In genomic region chr2:238422285-238422684, GRCh38 we compare ENCODE assay signal across 22 cellular contexts. TPM values are rescaled to one million over a fixed set of nuclear protein-coding genes. Genes with fewer than 3 reads are reported as not detected.
A peak's percentile ranks its signal among the peaks of the same experiment; 100 is the strongest.
DNase-seq lines count a peak whose midpoint lies in the region; ATAC-seq and TF ChIP-seq lines count a peak whose summit lies in the region.
"Had no signal": no experiment of that assay in that cellular context is flagged by ENCODE, and none has a peak within 500 bp of the region (broad histone marks: within the 10 kb centered on the region; RNA-seq: fewer than 3 reads in every experiment).

No MANE protein-coding gene starts in this region.

- no peak for TF ChIP-seq POLR2A in heart left ventricle (IDR thresholded peaks at IDR 0.05)

- peaks cover 0 to 41% (median 4%) of the 10 kb centered on the region in 9 donors for H3K27me3 ChIP-seq in heart left ventricle
- H3K27me3 ChIP-seq: BE2C had no signal

- H3K27me3 Mint-ChIP-seq in activated T-helper 17 cell treated with anti-CD3 and anti-CD28 coated beads, Interleukin-2, amount 50 U/mL, for 72 hours: no peaks in the 10 kb centered on the region
- no peaks in the 10 kb centered on the region for H3K27me3 Mint-ChIP-seq in neural crest cell (ENCODE audit: low read depth)
- H3K27me3 Mint-ChIP-seq in activated T-cell treated with anti-CD3 and anti-CD28 coated beads, Interleukin-2, amount 50 U/mL, for 4 hours (ENCODE audit: low read depth): peaks cover 3% of the 10 kb centered on the region

- TF ChIP-seq CTCF in heart left ventricle (IDR thresholded peaks at IDR 0.05) (no peak), neural crest cell (conservative IDR thresholded peaks at IDR 0.05) (no peak), coronary artery (IDR thresholded peaks at IDR 0.05) (no peak)

- peaks cover 0 to 42% (median 24%) of the 10 kb centered on the region in 12 donors for H3K4me1 ChIP-seq in heart left ventricle
- H3K4me1 ChIP-seq: BE2C had no signal

- peak overlapping the region; percentile 40 for H3K27ac Mint-ChIP-seq in activated T-helper 17 cell treated with anti-CD3 and anti-CD28 coated beads, Interleukin-2, amount 50 U/mL, for 72 hours
- no peak overlapping the region for H3K27ac Mint-ChIP-seq in neural crest cell (ENCODE audit: unreplicated experiment)
- H3K27ac Mint-ChIP-seq: CD8-positive, alpha-beta T cell had no signal

- 61 to 87% (median 71%) methylated on average over 10 of the region's 10 CpGs for WGBS in heart left ventricle, 4 donors

- H3K9me3 Mint-ChIP-seq in activated T-helper 17 cell treated with anti-CD3 and anti-CD28 coated beads, Interleukin-2, amount 50 U/mL, for 72 hours: no peaks in the 10 kb centered on the region
- H3K9me3 Mint-ChIP-seq in neural crest cell: no peaks in the 10 kb centered on the region
- H3K9me3 Mint-ChIP-seq in activated T-cell treated with anti-CD3 and anti-CD28 coated beads, Interleukin-2, amount 50 U/mL, for 4 hours: no peaks in the 10 kb centered on the region
- H3K9me3 Mint-ChIP-seq: CD8-positive, alpha-beta T cell had no signal

- H3K4me1 Mint-ChIP-seq in activated T-helper 17 cell treated with anti-CD3 and anti-CD28 coated beads, Interleukin-2, amount 50 U/mL, for 72 hours: no peaks in the 10 kb centered on the region
- peaks cover 33% of the 10 kb centered on the region for H3K4me1 Mint-ChIP-seq in neural crest cell
- peaks cover 6% of the 10 kb centered on the region for H3K4me1 Mint-ChIP-seq in activated T-cell treated with anti-CD3 and anti-CD28 coated beads, Interleukin-2, amount 50 U/mL, for 4 hours (ENCODE audit: low read depth)

- peaks cover under 1% of the 10 kb centered on the region for H3K36me3 Mint-ChIP-seq in activated T-helper 17 cell treated with anti-CD3 and anti-CD28 coated beads, Interleukin-2, amount 50 U/mL, for 72 hours (ENCODE audit: low read depth)
- H3K36me3 Mint-ChIP-seq in neural crest cell (ENCODE audit: low read depth): no peaks in the 10 kb centered on the region
- peaks cover 2% of the 10 kb centered on the region for H3K36me3 Mint-ChIP-seq in activated T-cell treated with anti-CD3 and anti-CD28 coated beads, Interleukin-2, amount 50 U/mL, for 4 hours (ENCODE audit: insufficient read depth)

- H3K4me3 ChIP-seq in heart left ventricle (no peak overlapping the region), coronary artery (no peak overlapping the region)
- H3K4me3 ChIP-seq: GM12878, PC-9 had no signal

- intact Hi-C loops in Right ventricle myocardium inferior (cut with DNase I) (no loop called here), heart left ventricle (cut with DNase I) (no loop called here), posterior cingulate gyrus (cut with DNase I) (no loop called here)

- ATAC-seq in Right ventricle myocardium inferior (peak; percentile 4), heart left ventricle (no peak), GM21717 (IDR thresholded peaks at IDR 0.05; ENCODE audit: unreplicated experiment) (no peak)
- no peak for ATAC-seq in activated T-helper 17 cell treated with anti-CD3 and anti-CD28 coated beads, Interleukin-2, amount 50 U/mL, for 72 hours (replicated peaks)
- no peak for ATAC-seq in activated T-cell treated with anti-CD3 and anti-CD28 coated beads, Interleukin-2, amount 50 U/mL, for 4 hours
- ATAC-seq: CD8-positive, alpha-beta T cell; GM12878; HepG2 had no signal

- H3K9me3 ChIP-seq in heart left ventricle: no peaks in the 10 kb centered on the region
- H3K9me3 ChIP-seq: BE2C had no signal

- no peak overlapping the region for H3K4me3 Mint-ChIP-seq in activated T-helper 17 cell treated with anti-CD3 and anti-CD28 coated beads, Interleukin-2, amount 50 U/mL, for 72 hours
- peak overlapping the region; percentile 75 for H3K4me3 Mint-ChIP-seq in neural crest cell
- no peak overlapping the region for H3K4me3 Mint-ChIP-seq in activated T-cell treated with anti-CD3 and anti-CD28 coated beads, Interleukin-2, amount 50 U/mL, for 4 hours
- H3K4me3 Mint-ChIP-seq: CD8-positive, alpha-beta T cell had no signal

- H3K36me3 ChIP-seq in heart left ventricle: no peaks in the 10 kb centered on the region
- H3K36me3 ChIP-seq: BE2C had no signal

- DNase-seq in Right ventricle myocardium inferior (ENCODE audit: missing footprints) (no peak), heart left ventricle (no peak), neural crest cell (ENCODE audit: low read depth, low spot score) (no peak), posterior cingulate gyrus (no peak), coronary artery (ENCODE audit: low spot score) (no peak)
- DNase-seq in activated T-cell treated with anti-CD3 and anti-CD28 coated beads, Interleukin-2, amount 50 U/mL, for 4 hours: no peak
- DNase-seq: 8988T; BE2C; CD8-positive, alpha-beta T cell; DND-41; GDM1; GOT3; NCI-H1436; NCI-H2081; NCI-H510A; NCI-H774; PC-9 had no signal

- H3K27ac ChIP-seq in heart left ventricle: no peak overlapping the region
- no peak overlapping the region for H3K27ac ChIP-seq in coronary artery
- H3K27ac ChIP-seq: KMS-11, PC-9 had no signal

RNA-seq across cellular contexts. Expression of gene ASB1, which starts 4.4 kb away (rescaled TPM):
- total RNA-seq in Right ventricle myocardium inferior (57.5 TPM), heart left ventricle (10 to 100 TPM; 32.9 to 53.4 (median 46.7) TPM), neural crest cell (37.5 and 39.9 TPM in 2 replicates)
- 10 to 100 TPM; 31.8 to 57.5 TPM for polyA plus RNA-seq in heart left ventricle
- 10 to 100 TPM; 34.0 to 35.3 TPM for total RNA-seq in activated T-helper 17 cell treated with anti-CD3 and anti-CD28 coated beads, Interleukin-2, amount 50 U/mL, for 72 hours
- total RNA-seq in activated T-cell treated with anti-CD3 and anti-CD28 coated beads, Interleukin-2, amount 50 U/mL, for 4 hours: 10 to 100 TPM; 37.8 to 42.6 (median 41.5) TPM
